1 cellular context compared by ENCODE assay signal in the genomic region with DNA sequence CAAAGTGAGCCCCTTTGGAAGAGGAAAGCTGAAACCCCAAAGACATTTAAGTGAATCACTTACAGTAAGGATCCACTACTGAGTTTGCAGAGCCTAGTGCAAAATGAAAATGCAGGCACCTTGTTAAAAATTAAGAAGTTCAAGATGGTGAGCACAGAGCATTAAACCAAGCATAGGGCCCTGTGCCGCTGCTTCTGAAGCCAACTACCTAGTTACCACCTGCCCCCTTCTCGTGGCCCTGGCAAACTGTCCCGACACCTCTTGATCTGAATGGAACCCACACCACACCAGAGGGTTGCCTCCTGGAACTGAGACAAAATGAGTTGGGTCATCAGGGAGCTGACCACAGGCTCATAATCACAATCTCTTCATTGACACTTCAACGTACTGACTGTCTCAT.
TF ChIP-seq lines count a peak whose summit lies in the region.

No MANE protein-coding gene starts in this region.

TF ChIP-seq in IMR-90, 13 proteins besides CTCF, POLR2A, EP300 and RAD21:
- TF ChIP-seq MXI1 (IDR thresholded peaks at IDR 0.05; ENCODE audit: borderline replicate concordance, low read depth, low read length) (no peak), SMC3 (IDR thresholded peaks at IDR 0.05; ENCODE audit: low read depth, low read length) (no peak), CHD1 (IDR thresholded peaks at IDR 0.05; ENCODE audit: low read depth, low read length) (no peak), NFE2L2 (IDR thresholded peaks at IDR 0.05; ENCODE audit: low read depth, low read length) (no peak), RFX5 (IDR thresholded peaks at IDR 0.05; ENCODE audit: low read depth, low read length) (no peak), RCOR1 (IDR thresholded peaks at IDR 0.05; ENCODE audit: insufficient replicate concordance, low read length) (no peak), FOS (IDR thresholded peaks at IDR 0.05; ENCODE audit: low read depth, low read length) (no peak), MAZ (IDR thresholded peaks at IDR 0.05; ENCODE audit: borderline replicate concordance, low read depth, low read length) (no peak)
- TF ChIP-seq, protein P1, sequence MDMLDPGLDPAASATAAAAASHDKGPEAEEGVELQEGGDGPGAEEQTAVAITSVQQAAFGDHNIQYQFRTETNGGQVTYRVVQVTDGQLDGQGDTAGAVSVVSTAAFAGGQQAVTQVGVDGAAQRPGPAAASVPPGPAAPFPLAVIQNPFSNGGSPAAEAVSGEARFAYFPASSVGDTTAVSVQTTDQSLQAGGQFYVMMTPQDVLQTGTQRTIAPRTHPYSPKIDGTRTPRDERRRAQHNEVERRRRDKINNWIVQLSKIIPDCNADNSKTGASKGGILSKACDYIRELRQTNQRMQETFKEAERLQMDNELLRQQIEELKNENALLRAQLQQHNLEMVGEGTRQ (IDR thresholded peaks at IDR 0.05; ENCODE audit: low read depth, low read length): no peak
